16 cellular contexts compared by ENCODE assay signal in the genomic region with DNA sequence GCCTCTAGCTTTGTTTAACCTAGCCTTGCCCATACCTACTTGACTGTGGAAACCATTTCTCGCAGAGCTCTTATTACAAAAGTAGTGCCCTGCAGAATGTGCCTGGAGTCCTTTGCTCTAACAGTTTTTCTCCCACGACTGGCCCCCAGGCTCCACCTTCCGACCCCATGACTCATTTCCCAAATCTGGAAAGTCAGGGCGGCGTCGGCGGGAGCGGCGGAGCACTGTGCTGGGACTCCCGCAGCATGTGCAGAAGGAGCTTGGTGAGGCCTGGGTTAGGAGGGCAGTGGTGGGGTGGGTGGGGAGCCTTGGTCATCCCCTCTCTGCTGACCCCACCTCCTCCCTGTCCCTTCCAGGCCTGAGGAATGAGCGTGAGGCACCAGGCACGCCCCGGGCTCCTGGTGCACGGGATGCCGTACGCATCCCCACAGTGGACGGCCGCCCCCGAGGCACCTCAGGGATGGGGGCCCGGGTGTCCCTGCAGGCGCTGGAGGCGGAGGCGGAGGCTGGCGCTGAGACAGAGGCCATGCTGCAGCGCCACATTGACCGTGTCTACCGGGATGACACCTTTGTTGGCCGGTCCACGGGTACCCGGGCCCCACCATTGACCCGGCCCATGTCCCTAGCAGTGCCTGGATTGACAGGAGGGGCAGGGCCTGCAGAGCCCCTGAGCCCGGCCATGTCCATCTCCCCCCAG. TPM values are rescaled to one million over a fixed set of nuclear protein-coding genes. Genes with fewer than 3 reads are reported as not detected.
DNase-seq lines count a peak whose midpoint lies in the region; ATAC-seq lines count a peak whose summit lies in the region.
"Had no signal": no experiment of that assay in that cellular context is flagged by ENCODE, and none has a peak within 500 bp of the region (broad histone marks: within the 10 kb centered on the region; RNA-seq: fewer than 3 reads in every experiment).

No MANE protein-coding gene starts in this region.

- CTCF ChIA-PET in activated CD4-positive, alpha-beta T cell treated with anti-CD3 and anti-CD28 coated beads, Interleukin-2, amount 10 ng/mL, durations not matched to agents 7 days and 5 days (lab: Charles Lee) = interaction anchor here (1.6 to 2.5 kb wide), 2 partner anchors 14 to 58 kb away, joined by 3 to 9 read pairs; no protein-coding TSS in a partner anchor

- H3K9me3 Mint-ChIP-seq in activated CD4-positive, alpha-beta T cell treated with anti-CD3 and anti-CD28 coated beads, Interleukin-2, amount 10 ng/mL, durations not matched to agents 7 days and 5 days = no peaks in the 10 kb centered on the region
- H3K9me3 Mint-ChIP-seq: H9; stimulated activated memory B cell treated with anti-CD40 and anti-IgM and Interleukin-4, amounts not matched to agents 10 μg/mL and 1 μg/mL and 100 μg/mL, for 72 hours had no signal

- H3K9me3 ChIP-seq in adipocyte (ENCODE audit: control insufficient read depth, low read length) = no peaks in the 10 kb centered on the region
- H3K9me3 ChIP-seq: body of pancreas, prostate gland had no signal

- no peaks in the 10 kb centered on the region for H3K27me3 Mint-ChIP-seq in activated CD4-positive, alpha-beta T cell treated with anti-CD3 and anti-CD28 coated beads, Interleukin-2, amount 10 ng/mL, durations not matched to agents 7 days and 5 days

- DNase-seq in A172 (ENCODE audit: low spot score) (peak; percentile 46), HCEC 1CT (peak; percentile 27), adipocyte (ENCODE audit: low read depth) (peak; percentile 38), hepatic stellate cell (ENCODE audit: low spot score) (peak; percentile 81), NCI-H2171 treated with DMSO at 0.1 percent for 48 hours (lab: John Stamatoyannopoulos, UW) (no peak), amniotic stem cell (lab: John Stamatoyannopoulos, UW) (no peak)
- DNase-seq in activated CD4-positive, alpha-beta T cell treated with anti-CD3 and anti-CD28 coated beads, Interleukin-2, amount 10 ng/mL, durations not matched to agents 7 days and 5 days = no peak
- DNase-seq: activated T-cell treated with anti-CD3 and anti-CD28 coated beads for 4 hours, DMS79 treated with DMSO at 0.1 percent for 48 hours, NCI-H1417 treated with DMSO at 0.1 percent for 48 hours, SIG-M5 had no signal

- peak overlapping the region; percentile 27 for H3K9ac ChIP-seq in adipocyte (ENCODE audit: low read length)

- no peak overlapping the region for H3K4me3 Mint-ChIP-seq in activated CD4-positive, alpha-beta T cell treated with anti-CD3 and anti-CD28 coated beads, Interleukin-2, amount 10 ng/mL, durations not matched to agents 7 days and 5 days
- H3K4me3 Mint-ChIP-seq: H9; stimulated activated memory B cell treated with anti-CD40 and anti-IgM and Interleukin-4, amounts not matched to agents 10 μg/mL and 1 μg/mL and 100 μg/mL, for 72 hours had no signal

- peaks cover 16% of the 10 kb centered on the region for H3K36me3 ChIP-seq in adipocyte (ENCODE audit: control insufficient read depth, insufficient read depth, low read length, severe bottlenecking)
- H3K36me3 ChIP-seq: prostate gland had no signal

- H3K27me3 ChIP-seq in adipocyte (replicated peaks; ENCODE audit: control insufficient read depth, insufficient read depth, low read length) = no peaks in the 10 kb centered on the region
- H3K27me3 ChIP-seq: body of pancreas had no signal

- no peaks in the 10 kb centered on the region for H3K36me3 Mint-ChIP-seq in activated CD4-positive, alpha-beta T cell treated with anti-CD3 and anti-CD28 coated beads, Interleukin-2, amount 10 ng/mL, durations not matched to agents 7 days and 5 days (ENCODE audit: low read depth)

- ATAC-seq in HG03565 (IDR thresholded peaks at IDR 0.05; ENCODE audit: unreplicated experiment) = no peak
- ATAC-seq: body of pancreas; stimulated activated memory B cell treated with anti-CD40 and anti-IgM and Interleukin-4, amounts not matched to agents 10 μg/mL and 1 μg/mL and 100 μg/mL, for 72 hours had no signal

- POLR2A ChIA-PET in activated CD4-positive, alpha-beta T cell treated with anti-CD3 and anti-CD28 coated beads, Interleukin-2, amount 10 ng/mL, durations not matched to agents 7 days and 5 days (lab: Charles Lee) = interaction anchor here (0.6 kb wide), 1 partner anchor 529 kb away, joined by 3 read pairs; no protein-coding TSS in a partner anchor

- H3K4me3 ChIP-seq in adipocyte (ENCODE audit: low read length) = peak overlapping the region; percentile 35
- H3K4me3 ChIP-seq: body of pancreas, prostate gland had no signal

- no peak overlapping the region for H3K27ac Mint-ChIP-seq in activated CD4-positive, alpha-beta T cell treated with anti-CD3 and anti-CD28 coated beads, Interleukin-2, amount 10 ng/mL, durations not matched to agents 7 days and 5 days
- H3K27ac Mint-ChIP-seq: stimulated activated memory B cell treated with anti-CD40 and anti-IgM and Interleukin-4, amounts not matched to agents 10 μg/mL and 1 μg/mL and 100 μg/mL, for 72 hours had no signal

- H3K4me1 ChIP-seq in adipocyte (ENCODE audit: control insufficient read depth, insufficient read depth, low read length) = peaks cover 26% of the 10 kb centered on the region

- H3K4me1 Mint-ChIP-seq in activated CD4-positive, alpha-beta T cell treated with anti-CD3 and anti-CD28 coated beads, Interleukin-2, amount 10 ng/mL, durations not matched to agents 7 days and 5 days = peaks cover 5% of the 10 kb centered on the region

RNA-seq across cellular contexts. Expression of a gene that starts 47.5 kb away (rescaled TPM):
- total RNA-seq in A172 (2014; rRNA removed; shearing (Covaris generic)) = 63.4 and 79.1 TPM in 2 replicates
- total RNA-seq in activated CD4-positive, alpha-beta T cell treated with anti-CD3 and anti-CD28 coated beads, Interleukin-2, amount 10 ng/mL, durations not matched to agents 7 days and 5 days = 100 to 1,000 TPM; 167 to 196 TPM

RNA-seq across cellular contexts. Expression of a gene that starts 47.8 kb away (rescaled TPM):
- 20.0 and 20.4 TPM in 2 replicates for total RNA-seq in A172 (2014; rRNA removed; shearing (Covaris generic))
- 10 to 100 TPM; 58.0 to 65.8 TPM for total RNA-seq in activated CD4-positive, alpha-beta T cell treated with anti-CD3 and anti-CD28 coated beads, Interleukin-2, amount 10 ng/mL, durations not matched to agents 7 days and 5 days

Comparison
In these comparisons a context has a peak if more than half of its experiments do, and no peak if none do; other contexts are left out.
1. DNase-seq: peak in A172 (single experiment), HCEC 1CT (single experiment), adipocyte (single experiment) and hepatic stellate cell (single experiment); none in activated CD4-positive, alpha-beta T cell treated with anti-CD3 and anti-CD28 coated beads, Interleukin-2, amount 10 ng/mL, durations not matched to agents 7 days and 5 days (single experiment), NCI-H2171 treated with DMSO at 0.1 percent for 48 hours (single experiment) and amniotic stem cell (single experiment).